Comparison of ENCODE assay signal across 11 cellular contexts in the genomic region with DNA sequence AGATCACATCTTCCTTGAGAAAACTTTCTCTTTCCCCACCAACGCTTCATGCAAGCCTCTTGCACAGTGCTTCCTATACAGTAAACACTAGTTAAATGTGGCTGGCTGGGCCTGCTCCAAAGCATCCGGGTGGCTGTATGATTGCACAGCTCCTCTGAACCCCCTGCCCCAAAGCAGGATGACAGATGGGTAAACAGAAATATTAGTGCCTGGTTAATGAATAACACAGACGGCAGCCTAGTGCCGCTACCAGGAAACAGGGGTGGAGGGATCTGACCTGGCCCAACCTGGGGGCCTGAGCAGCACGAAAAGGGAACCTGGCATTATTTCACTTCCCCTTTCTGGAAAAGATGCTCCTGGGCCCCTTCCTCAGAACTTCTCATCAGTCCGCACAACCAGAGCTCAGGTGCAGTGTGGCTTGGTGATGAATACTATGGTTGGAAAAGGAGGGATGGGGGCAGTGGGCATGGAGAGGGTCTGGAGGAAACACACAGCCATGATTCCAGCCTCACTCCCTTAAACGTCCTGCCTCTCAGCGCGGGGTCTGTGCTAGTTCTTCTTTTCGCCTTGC. TPM values are rescaled to one million over a fixed set of nuclear protein-coding genes. Genes with fewer than 3 reads are reported as not detected.
DNase-seq lines count a peak whose midpoint lies in the region; ATAC-seq, FAIRE-seq and TF ChIP-seq lines count a peak whose summit lies in the region.
"Had no signal": no experiment of that assay in that cellular context is flagged by ENCODE, and none has a peak within 500 bp of the region (broad histone marks: within the 10 kb centered on the region; RNA-seq: fewer than 3 reads in every experiment).

No MANE protein-coding gene starts in this region.

- peak overlapping the region in 3 of 4 donors; percentile 36 to 72 (median 55) for H3K27ac ChIP-seq in Peyer's patch
- no peak overlapping the region for H3K27ac ChIP-seq in foreskin keratinocyte
- H3K27ac ChIP-seq in dorsolateral prefrontal cortex: no peak overlapping the region

- H3K27me3 ChIP-seq in Peyer's patch (no peaks in the 10 kb centered on the region), foreskin keratinocyte (peaks cover 4% of the 10 kb centered on the region), dorsolateral prefrontal cortex (no peaks in the 10 kb centered on the region)

- H3K4me3 Mint-ChIP-seq in naive B cell: peak overlapping the region; percentile 19 to 89 (median 76)
- no peak overlapping the region for H3K4me3 Mint-ChIP-seq in mesothelial cell of epicardium

- FAIRE-seq in GM12891 (lab: Jason Lieb, UNC): peak; percentile 86

- peak; percentile 48 for ATAC-seq in HG02938 (IDR thresholded peaks at IDR 0.05; ENCODE audit: unreplicated experiment)
- peak; percentile 71 for ATAC-seq in naive B cell (ENCODE audit: low read depth in 2 of 2)
- no peak for ATAC-seq in foreskin keratinocyte

- intact Hi-C loops in dorsolateral prefrontal cortex (cut with DNase I): no loop called here

- H3K4me1 ChIP-seq in Peyer's patch (peaks cover 0 to 32% (median 30%) of the 10 kb centered on the region in 4 donors), foreskin keratinocyte (no peaks in the 10 kb centered on the region)

- no peaks in the 10 kb centered on the region for H3K9me3 ChIP-seq in Peyer's patch

- H3K27me3 Mint-ChIP-seq in naive B cell: no peaks in the 10 kb centered on the region
- peaks cover 2% of the 10 kb centered on the region for H3K27me3 Mint-ChIP-seq in mesothelial cell of epicardium (ENCODE audit: low read depth)

- no peak for DNase-seq in GM12891 (ENCODE audit: insufficient read length, low spot score)
- DNase-seq in Peyer's patch: peak in 2 of 3 donors; percentile 68 to 69
- peak; percentile 80 for DNase-seq in naive B cell
- no peak for DNase-seq in foreskin keratinocyte
- no peak for DNase-seq in activated effector memory CD4-positive, alpha-beta T cell treated with Interleukin-2 at 50 U/mL for 16 hours
- no peak for DNase-seq in dorsolateral prefrontal cortex
- DNase-seq in mesothelial cell of epicardium (ENCODE audit: low spot score in 2 of 2, unreplicated experiment in 2 of 2): no peak
- DNase-seq: activated CD4-positive, alpha-beta T cell treated with anti-CD3 and anti-CD28 coated beads for 48 hours; NCI-H510A had no signal

- H3K36me3 Mint-ChIP-seq in naive B cell (no peaks in the 10 kb centered on the region), mesothelial cell of epicardium (no peaks in the 10 kb centered on the region)

- TF ChIP-seq POLR2A in GM12891 (IDR thresholded peaks at IDR 0.05; ENCODE audit: low read depth, low read length) (no peak), Peyer's patch (IDR thresholded peaks at IDR 0.05) (no peak)

- H3K4me3 ChIP-seq in Peyer's patch: peak overlapping the region in 1 of 4 donors; percentile 4
- no peak overlapping the region for H3K4me3 ChIP-seq in dorsolateral prefrontal cortex

- no peaks in the 10 kb centered on the region for H3K36me3 ChIP-seq in Peyer's patch

- H3K4me1 Mint-ChIP-seq in naive B cell: peaks cover 61 to 88% (median 74%) of the 10 kb centered on the region in 3 donors
- H3K4me1 Mint-ChIP-seq in mesothelial cell of epicardium: peaks cover 12% of the 10 kb centered on the region

- H3K9me3 Mint-ChIP-seq in naive B cell (no peaks in the 10 kb centered on the region), mesothelial cell of epicardium (no peaks in the 10 kb centered on the region)

- TF ChIP-seq CTCF in Peyer's patch (IDR thresholded peaks at IDR 0.05): no peak
- TF ChIP-seq CTCF in foreskin keratinocyte (conservative IDR thresholded peaks at IDR 0.05): no peak
- no peak for TF ChIP-seq CTCF in dorsolateral prefrontal cortex (IDR thresholded peaks at IDR 0.05 in 54 of 56, conservative IDR thresholded peaks at IDR 0.05 in 2 of 56; ENCODE audit: low read depth in 1 of 56, partially characterized antibody in 56 of 56)
- no peak for TF ChIP-seq CTCF in mesothelial cell of epicardium (IDR thresholded peaks at IDR 0.05; ENCODE audit: unreplicated experiment)

- H3K27ac Mint-ChIP-seq in naive B cell (peak overlapping the region; percentile 20 to 94 (median 82)), mesothelial cell of epicardium (no peak overlapping the region)

TF ChIP-seq in GM12891, 5 proteins besides CTCF, POLR2A, EP300 and RAD21:
- no peak for TF ChIP-seq PAX5 (IDR thresholded peaks at IDR 0.05; ENCODE audit: insufficient read depth, low read length, severe bottlenecking)
- TF ChIP-seq SPI1 (IDR thresholded peaks at IDR 0.05; ENCODE audit: low read depth, low read length): peak; percentile 100
TF ChIP-seq in GM12891: peak in this region for 1.

RNA-seq across cellular contexts. Expression of gene FFAR2, which starts 10.8 kb away (rescaled TPM):
- 24.9 TPM for polyA plus RNA-seq in GM12891 (2012; ENCODE audit: low read depth, missing spikeins)
- total RNA-seq in Peyer's patch (1 to 10 TPM in 2 of 4 donors, under 1 TPM in 1, not detected in 1; 0.80 to 1.8 (median 1.0) TPM), foreskin keratinocyte (not detected in 2 replicates), dorsolateral prefrontal cortex (1 to 10 TPM in 5 of 120 experiments, under 1 TPM in 33, not detected in 82; 0.21 to 2.7 (median 0.51) TPM), mesothelial cell of epicardium (not detected in 3 replicates)
- polyA plus RNA-seq in naive B cell (ENCODE audit: low read depth in 6 of 6) (not detected), foreskin keratinocyte (not detected in 2 replicates)

RNA-seq across cellular contexts. Expression of gene KRTDAP, which starts 31.4 kb away (rescaled TPM):
- polyA plus RNA-seq in GM12891 (2012; ENCODE audit: low read depth, missing spikeins): not detected
- not detected for total RNA-seq in Peyer's patch
- polyA plus RNA-seq in naive B cell (ENCODE audit: low read depth in 6 of 6): not detected
- 9.0 and 12.6 TPM in 2 replicates for total RNA-seq in foreskin keratinocyte
- polyA plus RNA-seq in foreskin keratinocyte: 8.9 and 14.4 TPM in 2 replicates
- 1 to 10 TPM in 16 of 120 experiments, not detected in 104; 1.0 to 3.0 (median 1.5) TPM for total RNA-seq in dorsolateral prefrontal cortex
- 1.9 to 3.3 TPM (median 2.5 TPM) in 3 replicates for total RNA-seq in mesothelial cell of epicardium
- total RNA-seq: subcutaneous adipose tissue had no signal

RNA-seq across cellular contexts. Expression of gene DMKN, which starts 54.5 kb away (rescaled TPM):
- 97.6 TPM for polyA plus RNA-seq in GM12891 (2012; ENCODE audit: low read depth, missing spikeins)
- total RNA-seq in Peyer's patch: 10 to 100 TPM in 2 of 4 donors, 1 to 10 TPM in 1, not detected in 1; 1.9 to 29.7 (median 10.7) TPM
- polyA plus RNA-seq in naive B cell (ENCODE audit: low read depth in 6 of 6): 1 to 10 TPM in 2 of 6 donors, not detected in 4; 2.6 to 3.1 TPM
- total RNA-seq in foreskin keratinocyte: 264 and 272 TPM in 2 replicates
- polyA plus RNA-seq in foreskin keratinocyte: 387 and 391 TPM in 2 replicates
- 10 to 100 TPM; 10.5 to 46.4 (median 22.2) TPM for total RNA-seq in dorsolateral prefrontal cortex
- 161 to 172 TPM (median 171 TPM) in 3 replicates for total RNA-seq in mesothelial cell of epicardium

Comparison
In these comparisons a context has a peak if more than half of its experiments do, and no peak if none do; other contexts are left out.
1. DNase-seq: peak in Peyer's patch (2 of 3) and naive B cell (single experiment); none in GM12891 (single experiment), foreskin keratinocyte (0 of 2), activated effector memory CD4-positive, alpha-beta T cell treated with Interleukin-2 at 50 U/mL for 16 hours (single experiment), dorsolateral prefrontal cortex (0 of 10) and mesothelial cell of epicardium (0 of 2).
2. H3K27ac ChIP-seq: peak in Peyer's patch (3 of 4); none in foreskin keratinocyte (single experiment) and dorsolateral prefrontal cortex (0 of 59).